ENCODE assay signal across 6 cellular contexts in genomic region chr19:872266-872951, GRCh38. TPM values are rescaled to one million over a fixed set of nuclear protein-coding genes. Genes with fewer than 3 reads are reported as not detected.
DNase-seq lines count a peak whose midpoint lies in the region; ATAC-seq lines count a peak whose summit lies in the region.

No MANE protein-coding gene starts in this region.

- H3K27me3 Mint-ChIP-seq in memory B cell, result no peaks in the 10 kb centered on the region

- in situ Hi-C loops in Caki2 (cut with HindIII; ENCODE audit: low pct_unique_long_range_greater_than_20kb, low sequenced_read_pairs), result no loop called here

- H3K9me3 Mint-ChIP-seq in memory B cell, result no peaks in the 10 kb centered on the region

- peak overlapping the region; percentile 90 for H3K27ac Mint-ChIP-seq in memory B cell

- peaks cover 17% of the 10 kb centered on the region for H3K4me1 Mint-ChIP-seq in memory B cell

- peak overlapping the region; percentile 88 for H3K4me3 Mint-ChIP-seq in memory B cell

- DNase-seq in Caki2 (ENCODE audit: low read depth) (peak; percentile 81), NCI-H226 (peak; percentile 81), memory B cell (ENCODE audit: low spot score in 2 of 2) (peak; percentile 83 to 87), NCI-H510A treated with DMSO at 0.1 percent for 48 hours (lab: John Stamatoyannopoulos, UW) (no peak), NCI-H2196 (lab: John Stamatoyannopoulos, UW; ENCODE audit: unreplicated experiment) (no peak)
- DNase-seq in activated gamma-delta T cell treated with anti-CD3 and anti-CD28 coated beads, Interleukin-2, amount 50 U/mL, for 16 hours (ENCODE audit: low read depth), result peak; percentile 50

- peak; percentile 79 for ATAC-seq in memory B cell (ENCODE audit: low read depth)

- peaks cover 14% of the 10 kb centered on the region for H3K36me3 Mint-ChIP-seq in memory B cell

RNA-seq across cellular contexts. Expression of gene CFD, which starts 12.9 kb away (rescaled TPM):
- total RNA-seq in Caki2 (2014; rRNA removed; shearing (Covaris generic); ENCODE audit: low replicate concordance), result 6.8 and 9.9 TPM in 2 replicates

RNA-seq across cellular contexts. Expression of gene ELANE, which starts 20.3 kb away (rescaled TPM):
- total RNA-seq in Caki2 (2014; rRNA removed; shearing (Covaris generic); ENCODE audit: low replicate concordance), result not detected in 2 replicates

RNA-seq across cellular contexts. Expression of gene MED16, which starts 20.6 kb away (rescaled TPM):
- total RNA-seq in Caki2 (2014; rRNA removed; shearing (Covaris generic); ENCODE audit: low replicate concordance), result 17.3 and 26.9 TPM in 2 replicates

RNA-seq across cellular contexts. Expression of gene RNU6-9, which starts 20.9 kb away (rescaled TPM):
- not detected in 2 replicates for total RNA-seq in Caki2 (2014; rRNA removed; shearing (Covaris generic); ENCODE audit: low replicate concordance)

RNA-seq across cellular contexts. Expression of gene PRTN3, which starts 31.6 kb away (rescaled TPM):
- 0.14 TPM in 1 of 2 replicates, not detected in the other for total RNA-seq in Caki2 (2014; rRNA removed; shearing (Covaris generic); ENCODE audit: low replicate concordance)

Comparison
In these comparisons a context has a peak if more than half of its experiments do, and no peak if none do; other contexts are left out.
1. DNase-seq: peak in Caki2 (single experiment), NCI-H226 (single experiment), activated gamma-delta T cell treated with anti-CD3 and anti-CD28 coated beads, Interleukin-2, amount 50 U/mL, for 16 hours (single experiment) and memory B cell (2 of 2); none in NCI-H510A treated with DMSO at 0.1 percent for 48 hours (single experiment) and NCI-H2196 (single experiment).